18 cellular contexts compared by ENCODE assay signal in genomic region chr1:101128851-101129250, GRCh38.
DNase-seq lines count a peak whose midpoint lies in the region; ATAC-seq, FAIRE-seq and TF ChIP-seq lines count a peak whose summit lies in the region.
"Had no signal": no experiment of that assay in that cellular context is flagged by ENCODE, and none has a peak within 500 bp of the region (broad histone marks: within the 10 kb centered on the region; RNA-seq: fewer than 3 reads in every experiment).

No MANE protein-coding gene starts in this region.

- DNase-seq in activated CD4-positive, alpha-beta memory T cell treated with anti-CD3 and anti-CD28 coated beads, Interleukin-2, amount 10 ng/mL, durations not matched to agents 7 days and 5 days = no peak
- no peak for DNase-seq in activated CD4-positive, alpha-beta memory T cell treated with anti-CD3 and anti-CD28 coated beads for 36 hours
- DNase-seq in K562 (ENCODE audit: extremely low read depth in 1 of 4, low spot score in 3 of 4) = no peak
- DNase-seq in stimulated activated naive CD8-positive, alpha-beta T cell treated with anti-CD3 and anti-CD28 coated beads, Interleukin-15, Interleukin-2, amounts not matched to agents 100 U/mL and 50 U/mL, for 24 hours = no peak
- DNase-seq in right atrium auricular region (ENCODE audit: low spot score) = no peak
- DNase-seq in NCI-H748 (lab: John Stamatoyannopoulos, UW; ENCODE audit: unreplicated experiment) = no peak
- DNase-seq in H7 = no peak
- DNase-seq: activated T-cell treated with anti-CD3 and anti-CD28 coated beads, Interleukin-2, amount 50 U/mL, for 72 hours; DMS53; foreskin keratinocyte; MM.1S; NCI-H2227 treated with DMSO at 0.1 percent for 48 hours; spleen; uterus had no signal

- no peak for ATAC-seq in K562
- peak; percentile 36 for ATAC-seq in stimulated activated naive CD8-positive, alpha-beta T cell treated with anti-CD3 and anti-CD28 coated beads, Interleukin-15, Interleukin-2, amounts not matched to agents 100 U/mL and 50 U/mL, for 24 hours
- ATAC-seq: A549, foreskin keratinocyte had no signal

- intact Hi-C loops in activated CD4-positive, alpha-beta memory T cell treated with anti-CD3 and anti-CD28 coated beads for 36 hours (cut with micrococcal nuclease) = loop anchor here (2.0 kb wide), 1 partner anchor 16 kb away; no protein-coding TSS in a partner anchor
- intact Hi-C loops in K562 (cut with micrococcal nuclease) = loop anchor here (2.0 kb wide), 3 partner anchors 110 to 154 kb away; no protein-coding TSS in a partner anchor

- POLR2A ChIA-PET in activated CD4-positive, alpha-beta memory T cell treated with anti-CD3 and anti-CD28 coated beads, Interleukin-2, amount 10 ng/mL, durations not matched to agents 7 days and 5 days (lab: Charles Lee) = interaction anchor here (1.1 to 4.4 kb wide), 12 partner anchors 8 to 204 kb away, joined by 3 to 45 read pairs (median 7); partner anchors contain the start of gene S1PR1
- POLR2A ChIA-PET in activated CD4-positive, alpha-beta memory T cell treated with anti-CD3 and anti-CD28 coated beads for 36 hours (lab: Charles Lee) = no interaction called here
- POLR2A ChIA-PET in K562 (lab: Yijun Ruan, JAX) = interaction anchor here (0.5 to 1.1 kb wide), 4 partner anchors 10 to 890 kb away, joined by 3 to 8 read pairs (median 4); no protein-coding TSS in a partner anchor

- no TSS peak for BruUV-seq in K562 (replicated peaks; lab: Mats Ljungman, UMichigan)

- no peaks in the 10 kb centered on the region for H3K9me2 ChIP-seq in OCI-LY1 (ENCODE audit: low read depth, low read length)

- peaks cover 14% of the 10 kb centered on the region for H3K36me3 Mint-ChIP-seq in activated CD4-positive, alpha-beta memory T cell treated with anti-CD3 and anti-CD28 coated beads, Interleukin-2, amount 10 ng/mL, durations not matched to agents 7 days and 5 days (ENCODE audit: low read depth)
- H3K36me3 Mint-ChIP-seq in activated CD4-positive, alpha-beta memory T cell treated with anti-CD3 and anti-CD28 coated beads for 36 hours = peaks cover 2% of the 10 kb centered on the region

- H3K9me1 ChIP-seq in K562 (ENCODE audit: control insufficient read depth, insufficient read depth, low read length) = no peaks in the 10 kb centered on the region

- FAIRE-seq in K562 (lab: Jason Lieb, UNC) = no peak
- FAIRE-seq: A549 had no signal

- H3K27ac Mint-ChIP-seq in activated CD4-positive, alpha-beta memory T cell treated with anti-CD3 and anti-CD28 coated beads, Interleukin-2, amount 10 ng/mL, durations not matched to agents 7 days and 5 days = peak overlapping the region; percentile 79
- no peak overlapping the region for H3K27ac Mint-ChIP-seq in activated CD4-positive, alpha-beta memory T cell treated with anti-CD3 and anti-CD28 coated beads for 36 hours

- H3K27me3 ChIP-seq in OCI-LY1 (ENCODE audit: insufficient read depth, low read length) (no peaks in the 10 kb centered on the region), K562 (ENCODE audit: control insufficient read depth in 2 of 2, insufficient read depth in 2 of 2, low read length in 2 of 2) (no peaks in the 10 kb centered on the region), right atrium auricular region (no peaks in the 10 kb centered on the region), H7 (ENCODE audit: control insufficient read depth, insufficient read depth, low read length) (no peaks in the 10 kb centered on the region)
- H3K27me3 ChIP-seq: foreskin keratinocyte, spleen, uterus had no signal

- in situ Hi-C loops in K562 (cut with MboI) = no loop called here

- H3K9me3 ChIP-seq in OCI-LY1 (ENCODE audit: low read length) = no peaks in the 10 kb centered on the region
- no peaks in the 10 kb centered on the region for H3K9me3 ChIP-seq in K562 (replicated peaks; ENCODE audit: control insufficient read depth, insufficient read depth, low read depth, low read length)
- no peaks in the 10 kb centered on the region for H3K9me3 ChIP-seq in right atrium auricular region
- H3K9me3 ChIP-seq: A549, spleen, uterus had no signal

- H3K9me3 Mint-ChIP-seq in activated CD4-positive, alpha-beta memory T cell treated with anti-CD3 and anti-CD28 coated beads, Interleukin-2, amount 10 ng/mL, durations not matched to agents 7 days and 5 days = peaks cover 8% of the 10 kb centered on the region
- peaks cover under 1% of the 10 kb centered on the region for H3K9me3 Mint-ChIP-seq in activated CD4-positive, alpha-beta memory T cell treated with anti-CD3 and anti-CD28 coated beads for 36 hours

- H2AFZ ChIP-seq in OCI-LY1 (ENCODE audit: low read length) (no peak overlapping the region), K562 (ENCODE audit: low read depth, low read length) (no peak overlapping the region)

- H3K4me3 ChIP-seq in OCI-LY1 (ENCODE audit: low read depth, low read length, poor library complexity, severe bottlenecking) = no peak overlapping the region
- no peak overlapping the region for H3K4me3 ChIP-seq in K562
- H3K4me3 ChIP-seq in right atrium auricular region = no peak overlapping the region
- H3K4me3 ChIP-seq in H7 (ENCODE audit: insufficient read depth, low read depth, low read length) = no peak overlapping the region
- H3K4me3 ChIP-seq: A549, uterus had no signal

- TF ChIP-seq CTCF in OCI-LY1 (IDR thresholded peaks at IDR 0.05; ENCODE audit: low read length) (no peak), K562 (IDR thresholded peaks at IDR 0.05 in 2 of 3, conservative IDR thresholded peaks at IDR 0.05 in 1 of 3; ENCODE audit: insufficient read depth in 2 of 3, low read depth in 1 of 3, low read length in 3 of 3) (no peak), right atrium auricular region (IDR thresholded peaks at IDR 0.05) (no peak)

- H3K4me2 ChIP-seq in OCI-LY1 (ENCODE audit: low read length) (peak overlapping the region; percentile 65; the same call in 1 of the 2 replicates), K562 (ENCODE audit: insufficient read depth, low read length) (no peak overlapping the region)
- H3K4me2 ChIP-seq: A549 had no signal

- H3K9ac ChIP-seq in OCI-LY1 (ENCODE audit: low read length) (peak overlapping the region; percentile 47; the same call in 1 of the 2 replicates), K562 (ENCODE audit: insufficient read depth in 1 of 2, low read depth in 2 of 2, low read length in 2 of 2) (no peak overlapping the region)

- no peak for TF ChIP-seq RAD21 in K562 (CRISPR knock-in tag; conservative IDR thresholded peaks at IDR 0.05 in 1 of 2, IDR thresholded peaks at IDR 0.05 in 1 of 2)

- H3K4me1 ChIP-seq in OCI-LY1 (ENCODE audit: insufficient read depth, low read length, severe bottlenecking) (peaks cover 38% of the 10 kb centered on the region), K562 (replicated peaks in 1 of 2; ENCODE audit: control insufficient read depth in 2 of 2, insufficient read depth in 2 of 2, low read length in 2 of 2) (peaks cover 0 to 29% of the 10 kb centered on the region in 2 experiments; a peak in 4 of 5 replicates), right atrium auricular region (peaks cover 0 to 7% of the 10 kb centered on the region in 2 donors)
- H3K4me1 ChIP-seq: A549, uterus had no signal

- H3K36me3 ChIP-seq in OCI-LY1 (ENCODE audit: insufficient read depth, low read length) = no peaks in the 10 kb centered on the region
- no peaks in the 10 kb centered on the region for H3K36me3 ChIP-seq in K562 (ENCODE audit: control insufficient read depth, insufficient read depth, low read length)
- no peaks in the 10 kb centered on the region for H3K36me3 ChIP-seq in right atrium auricular region
- H3K36me3 ChIP-seq in H7 (replicated peaks; ENCODE audit: control insufficient read depth, insufficient read depth, low read length) = no peaks in the 10 kb centered on the region
- H3K36me3 ChIP-seq: spleen, uterus had no signal

- TF ChIP-seq EP300 in K562 (IDR thresholded peaks at IDR 0.05; ENCODE audit: low read length) = no peak

- H3F3A ChIP-seq in OCI-LY1 (ENCODE audit: insufficient read depth, low read length) = peaks cover 4% of the 10 kb centered on the region; the same call in 1 of the 2 replicates

- H3K27ac ChIP-seq in OCI-LY1 (ENCODE audit: low read depth, low read length, poor library complexity, severe bottlenecking) (peak overlapping the region; percentile 94), K562 (ENCODE audit: extremely low read depth, low read depth, low read length) (no peak overlapping the region; the same call in 2 of the 3 replicates), right atrium auricular region (no peak overlapping the region)
- H3K27ac ChIP-seq: A549, C4-2B, foreskin keratinocyte, RWPE1, uterus had no signal

- no peaks in the 10 kb centered on the region for H4K20me1 ChIP-seq in OCI-LY1 (ENCODE audit: insufficient read depth, low read length)
- no peaks in the 10 kb centered on the region for H4K20me1 ChIP-seq in K562 (replicated peaks; ENCODE audit: control insufficient read depth, insufficient read depth, low read length)

- H3K4me1 Mint-ChIP-seq in activated CD4-positive, alpha-beta memory T cell treated with anti-CD3 and anti-CD28 coated beads, Interleukin-2, amount 10 ng/mL, durations not matched to agents 7 days and 5 days = peaks cover 61% of the 10 kb centered on the region
- peaks cover 55% of the 10 kb centered on the region for H3K4me1 Mint-ChIP-seq in activated CD4-positive, alpha-beta memory T cell treated with anti-CD3 and anti-CD28 coated beads for 36 hours (ENCODE audit: low read depth)

- no peak overlapping the region for H3K4me3 Mint-ChIP-seq in activated CD4-positive, alpha-beta memory T cell treated with anti-CD3 and anti-CD28 coated beads, Interleukin-2, amount 10 ng/mL, durations not matched to agents 7 days and 5 days
- H3K4me3 Mint-ChIP-seq in activated CD4-positive, alpha-beta memory T cell treated with anti-CD3 and anti-CD28 coated beads for 36 hours = no peak overlapping the region

- H3K79me2 ChIP-seq in OCI-LY1 (ENCODE audit: insufficient read depth, low read length) (no peaks in the 10 kb centered on the region), K562 (ENCODE audit: control insufficient read depth, insufficient read depth, low read length) (no peaks in the 10 kb centered on the region)

- H3K27me3 Mint-ChIP-seq in activated CD4-positive, alpha-beta memory T cell treated with anti-CD3 and anti-CD28 coated beads, Interleukin-2, amount 10 ng/mL, durations not matched to agents 7 days and 5 days = peaks cover 4% of the 10 kb centered on the region
- H3K27me3 Mint-ChIP-seq in activated CD4-positive, alpha-beta memory T cell treated with anti-CD3 and anti-CD28 coated beads for 36 hours = no peaks in the 10 kb centered on the region

- no peak for TF ChIP-seq POLR2A in K562 (conservative IDR thresholded peaks at IDR 0.05)

- CTCF ChIA-PET in activated CD4-positive, alpha-beta memory T cell treated with anti-CD3 and anti-CD28 coated beads, Interleukin-2, amount 10 ng/mL, durations not matched to agents 7 days and 5 days (lab: Charles Lee) = interaction anchor here (0.9 to 3.6 kb wide), 6 partner anchors 10 to 162 kb away, joined by 3 to 18 read pairs (median 8); no protein-coding TSS in a partner anchor
- CTCF ChIA-PET in activated CD4-positive, alpha-beta memory T cell treated with anti-CD3 and anti-CD28 coated beads for 36 hours (lab: Charles Lee) = no interaction called here
- CTCF ChIA-PET in K562 (lab: Yijun Ruan, JAX; ENCODE audit: low intra/inter-chr PET ratio) = no interaction called here

TF ChIP-seq in K562, 482 proteins besides CTCF, POLR2A, EP300 and RAD21:
- TF ChIP-seq RCOR1 (IDR thresholded peaks at IDR 0.05; ENCODE audit: borderline replicate concordance in 1 of 2, low read depth in 2 of 2, low read length in 2 of 2) (no peak; a peak in 1 of 4 replicates), ZNF197 (CRISPR knock-in tag; IDR thresholded peaks at IDR 0.05; ENCODE audit: low read depth) (0 out of 2 replicates have a peak, but pooled peaks have one; percentile 16)
TF ChIP-seq in K562: peak in this region for 1.
